ENCODE assay signal across 2 cellular contexts in genomic region chr1:17097125-17097524, GRCh38.
TF ChIP-seq lines count a peak whose summit lies in the region.

No MANE protein-coding gene starts in this region.

TF ChIP-seq in HEK293, 187 proteins besides CTCF, POLR2A, EP300 and RAD21:
- no peak for TF ChIP-seq ZNF391 (tag by site-specific recombination; IDR thresholded peaks at IDR 0.05; ENCODE audit: borderline replicate concordance, low read depth)
- peak; percentile 68 for TF ChIP-seq KLF17 (tag by site-specific recombination; IDR thresholded peaks at IDR 0.05)
TF ChIP-seq in HEK293: peak in this region for 1.

TF ChIP-seq in H1, 55 proteins besides CTCF, POLR2A, EP300 and RAD21:
- TF ChIP-seq RNF2 (IDR thresholded peaks at IDR 0.05; ENCODE audit: borderline replicate concordance, low read depth, low read length, missing control alignments, poor library complexity, severe bottlenecking) (no peak), CBX5 (IDR thresholded peaks at IDR 0.05; ENCODE audit: low read depth, low read length) (no peak), ASH2L (IDR thresholded peaks at IDR 0.05; ENCODE audit: low read length) (no peak), SIRT6 (IDR thresholded peaks at IDR 0.05; ENCODE audit: low read length) (no peak)
